Comparison of ENCODE assay signal across 8 cellular contexts in genomic region chr6:15247750-15248450, GRCh38. TPM values are rescaled to one million over a fixed set of nuclear protein-coding genes. Genes with fewer than 3 reads are reported as not detected.
A peak's percentile ranks its signal among the peaks of the same experiment; 100 is the strongest.
DNase-seq lines count a peak whose midpoint lies in the region; ATAC-seq and TF ChIP-seq lines count a peak whose summit lies in the region.

No MANE protein-coding gene starts in this region.

- intact Hi-C loops in dendritic cell treated with granulocyte-macrophage colony-stimulating factor and Interleukin-4, amounts not matched to agents 40 ng/mL and 50 ng/mL, for 4 days (cut with micrococcal nuclease), result loop anchor here (5.0 kb wide), 3 partner anchors 181 to 1036 kb away; no protein-coding TSS in a partner anchor
- intact Hi-C loops in lower lobe of right lung (cut with DNase I), result no loop called here

- peaks cover 61% of the 10 kb centered on the region for H3K79me2 ChIP-seq in MM.1S (ENCODE audit: low read length)

- H3K27me3 Mint-ChIP-seq in dendritic cell treated with granulocyte-macrophage colony-stimulating factor and Interleukin-4, amounts not matched to agents 40 ng/mL and 50 ng/mL, for 4 days, result no peaks in the 10 kb centered on the region

- H3K36me3 Mint-ChIP-seq in dendritic cell treated with granulocyte-macrophage colony-stimulating factor and Interleukin-4, amounts not matched to agents 40 ng/mL and 50 ng/mL, for 4 days (ENCODE audit: low read depth), result peaks cover 41% of the 10 kb centered on the region

- no peaks in the 10 kb centered on the region for H3K9me2 ChIP-seq in MM.1S (replicated peaks; ENCODE audit: insufficient read depth, low read length)

- H3K27ac Mint-ChIP-seq in dendritic cell treated with granulocyte-macrophage colony-stimulating factor and Interleukin-4, amounts not matched to agents 40 ng/mL and 50 ng/mL, for 4 days, result peak overlapping the region; percentile 92

- H3K4me1 Mint-ChIP-seq in dendritic cell treated with granulocyte-macrophage colony-stimulating factor and Interleukin-4, amounts not matched to agents 40 ng/mL and 50 ng/mL, for 4 days (ENCODE audit: low read depth), result peaks cover 46% of the 10 kb centered on the region

- DNase-seq in CMK (ENCODE audit: low read depth) (peak; percentile 67), MM.1S (peak; percentile 49), lower lobe of right lung (peak; percentile 80), DMS153 treated with DMSO at 0.1 percent for 48 hours (lab: John Stamatoyannopoulos, UW; ENCODE audit: unreplicated experiment) (no peak)
- DNase-seq in activated CD4-positive, alpha-beta T cell treated with anti-CD3 and anti-CD28 coated beads for 48 hours, result peak; percentile 72
- DNase-seq in stimulated activated CD4-positive, alpha-beta T cell treated with anti-CD3 and anti-CD28 coated beads, Interleukin-4, amount 100 ng/mL, for 48 hours (ENCODE audit: low read depth in 2 of 2), result peak; percentile 38 to 50

- peaks cover 8% of the 10 kb centered on the region; the same call in 1 of the 2 replicates for H3K4me1 ChIP-seq in MM.1S (ENCODE audit: low read length)
- H3K4me1 ChIP-seq in lower lobe of right lung, result peaks cover 45% of the 10 kb centered on the region

- H3K9ac ChIP-seq in MM.1S (ENCODE audit: low read length), result peak overlapping the region; percentile 75

- H3K27me3 ChIP-seq in MM.1S (replicated peaks; ENCODE audit: insufficient read depth, low read length) (no peaks in the 10 kb centered on the region), lower lobe of right lung (ENCODE audit: low read depth) (no peaks in the 10 kb centered on the region)

- no peaks in the 10 kb centered on the region for H3K9me3 ChIP-seq in MM.1S (replicated peaks; ENCODE audit: insufficient read depth, low read length)
- no peaks in the 10 kb centered on the region for H3K9me3 ChIP-seq in lower lobe of right lung

- peak overlapping the region; percentile 85 for H3K4me3 Mint-ChIP-seq in dendritic cell treated with granulocyte-macrophage colony-stimulating factor and Interleukin-4, amounts not matched to agents 40 ng/mL and 50 ng/mL, for 4 days

- TF ChIP-seq CTCF in MM.1S (IDR thresholded peaks at IDR 0.05; ENCODE audit: low read length), result no peak
- peak; percentile 30 for TF ChIP-seq CTCF in lower lobe of right lung (IDR thresholded peaks at IDR 0.05)

- peak overlapping the region; percentile 92 for H3K4me2 ChIP-seq in MM.1S (ENCODE audit: low read depth, low read length)

- H4K20me1 ChIP-seq in MM.1S (ENCODE audit: insufficient read depth, low read length), result no peaks in the 10 kb centered on the region

- peaks cover 17% of the 10 kb centered on the region for H3F3A ChIP-seq in MM.1S (ENCODE audit: insufficient read depth, low read length)

- peak overlapping the region; percentile 69 for H2AFZ ChIP-seq in MM.1S (ENCODE audit: low read length)

- ATAC-seq in GM21723 (IDR thresholded peaks at IDR 0.05; ENCODE audit: unreplicated experiment) (peak; percentile 12), lower lobe of right lung (no peak)

- H3K27ac ChIP-seq in MM.1S (ENCODE audit: low read length) (peak overlapping the region; percentile 70), lower lobe of right lung (peak overlapping the region; percentile 89)

- peak overlapping the region; percentile 72 for H3K4me3 ChIP-seq in MM.1S (ENCODE audit: low read length)
- H3K4me3 ChIP-seq in lower lobe of right lung, result peak overlapping the region; percentile 94

- no peaks in the 10 kb centered on the region for H3K9me3 Mint-ChIP-seq in dendritic cell treated with granulocyte-macrophage colony-stimulating factor and Interleukin-4, amounts not matched to agents 40 ng/mL and 50 ng/mL, for 4 days

- no peaks in the 10 kb centered on the region for H3K36me3 ChIP-seq in MM.1S (replicated peaks; ENCODE audit: insufficient read depth, low read length)
- H3K36me3 ChIP-seq in lower lobe of right lung, result no peaks in the 10 kb centered on the region

RNA-seq across cellular contexts. Expression of gene JARID2, which starts 2.0 kb away (rescaled TPM):
- total RNA-seq in lower lobe of right lung, result 16.0 TPM
